In genomic region chr2:5374736-5375135, GRCh38 we compare ENCODE assay signal across 1 cellular context.
A peak's percentile ranks its signal among the peaks of the same experiment; 100 is the strongest.
TF ChIP-seq lines count a peak whose summit lies in the region.

No MANE protein-coding gene starts in this region.

TF ChIP-seq in HepG2, 621 proteins besides CTCF, POLR2A, EP300 and RAD21 (continued from another document):
- TF ChIP-seq HNF4A (CRISPR knock-in tag; IDR thresholded peaks at IDR 0.05): peak; percentile 62
- no peak for TF ChIP-seq ZNF292 (CRISPR knock-in tag; IDR thresholded peaks at IDR 0.05; ENCODE audit: borderline replicate concordance, low read depth)
- no peak for TF ChIP-seq SNAPC5 (CRISPR knock-in tag; IDR thresholded peaks at IDR 0.05; ENCODE audit: borderline replicate concordance)
- peak; percentile 40; the same call in 1 of the 2 replicates for TF ChIP-seq PAXIP1 (CRISPR knock-in tag; conservative IDR thresholded peaks at IDR 0.05)
- TF ChIP-seq ESRRA (CRISPR knock-in tag; IDR thresholded peaks at IDR 0.05; ENCODE audit: low read depth): no peak
- no peak for TF ChIP-seq HNRNPUL1 (IDR thresholded peaks at IDR 0.05; ENCODE audit: low read depth, low read length)
- no peak for TF ChIP-seq MATR3 (CRISPR knock-in tag; IDR thresholded peaks at IDR 0.05)
- 0 out of 2 replicates have a peak, but pooled peaks have one; percentile 23 for TF ChIP-seq GABPB1 (CRISPR knock-in tag; IDR thresholded peaks at IDR 0.05)
- TF ChIP-seq ZNF644 (CRISPR knock-in tag; IDR thresholded peaks at IDR 0.05; ENCODE audit: low read depth): peak; percentile 74; the same call in 1 of the 2 replicates
- no peak for TF ChIP-seq ZBTB1 (CRISPR knock-in tag; IDR thresholded peaks at IDR 0.05; ENCODE audit: borderline replicate concordance)
- no peak for TF ChIP-seq ZNF264 (CRISPR knock-in tag; IDR thresholded peaks at IDR 0.05)
- TF ChIP-seq IKZF5 (CRISPR knock-in tag; IDR thresholded peaks at IDR 0.05): no peak
- no peak for TF ChIP-seq ZFP62 (CRISPR knock-in tag; IDR thresholded peaks at IDR 0.05)
- TF ChIP-seq ELF3 (CRISPR knock-in tag; IDR thresholded peaks at IDR 0.05): no peak
- 0 out of 2 replicates have a peak, but pooled peaks have one; percentile 29 for TF ChIP-seq ELF1 (CRISPR knock-in tag; IDR thresholded peaks at IDR 0.05)
- TF ChIP-seq AHR (CRISPR knock-in tag; IDR thresholded peaks at IDR 0.05): no peak
- no peak for TF ChIP-seq ZNF800 (CRISPR knock-in tag; IDR thresholded peaks at IDR 0.05)
- TF ChIP-seq ZSCAN21 (CRISPR knock-in tag; IDR thresholded peaks at IDR 0.05; ENCODE audit: borderline replicate concordance): no peak
- TF ChIP-seq ZKSCAN5 (CRISPR knock-in tag; IDR thresholded peaks at IDR 0.05): no peak
- TF ChIP-seq ZSCAN29 (CRISPR knock-in tag; conservative IDR thresholded peaks at IDR 0.05): no peak
- no peak for TF ChIP-seq SYNCRIP (IDR thresholded peaks at IDR 0.05; ENCODE audit: insufficient read depth, low read depth, low read length)
- no peak for TF ChIP-seq ZNF792 (CRISPR knock-in tag; IDR thresholded peaks at IDR 0.05)
- TF ChIP-seq FOXC1 (CRISPR knock-in tag; IDR thresholded peaks at IDR 0.05; ENCODE audit: borderline replicate concordance): no peak
- TF ChIP-seq ZC3H4 (CRISPR knock-in tag; IDR thresholded peaks at IDR 0.05; ENCODE audit: borderline replicate concordance): no peak
- no peak for TF ChIP-seq GMEB2 (CRISPR knock-in tag; IDR thresholded peaks at IDR 0.05; ENCODE audit: low read depth)
- TF ChIP-seq AHDC1 (CRISPR knock-in tag; IDR thresholded peaks at IDR 0.05; ENCODE audit: borderline replicate concordance): peak; percentile 27; the same call in 1 of the 2 replicates
- TF ChIP-seq ZNF629 (CRISPR knock-in tag; conservative IDR thresholded peaks at IDR 0.05): no peak
- TF ChIP-seq GABPA (IDR thresholded peaks at IDR 0.05; ENCODE audit: low read depth, low read length): no peak
- TF ChIP-seq GABPA (CRISPR knock-in tag; IDR thresholded peaks at IDR 0.05; ENCODE audit: low read depth): peak; percentile 72
- no peak for TF ChIP-seq CERS6 (CRISPR knock-in tag; IDR thresholded peaks at IDR 0.05)
- TF ChIP-seq ZNF282 (IDR thresholded peaks at IDR 0.05; ENCODE audit: partially characterized antibody): no peak
- no peak for TF ChIP-seq NPAS2 (CRISPR knock-in tag; IDR thresholded peaks at IDR 0.05; ENCODE audit: borderline replicate concordance)
- TF ChIP-seq E2F5 (CRISPR knock-in tag; conservative IDR thresholded peaks at IDR 0.05): no peak
